ENCODE assay signal across 31 cellular contexts in genomic region chr21:25909341-25909740, GRCh38.
"Had no signal": no experiment of that assay in that cellular context is flagged by ENCODE, and none has a peak within 500 bp of the region (broad histone marks: within the 10 kb centered on the region; RNA-seq: fewer than 3 reads in every experiment).

No MANE protein-coding gene starts in this region.

- H3K27ac ChIP-seq: cardiac muscle cell, KMS-11, Peyer's patch, SJSA1 had no signal

- H3K27me3 ChIP-seq: cardiac muscle cell, Peyer's patch, SJSA1 had no signal

- ATAC-seq: activated CD4-positive, alpha-beta T cell treated with anti-CD3 and anti-CD28 coated beads for 36 hours; activated CD4-positive, CD25-positive, alpha-beta regulatory T cell treated with anti-CD3 and anti-CD28 coated beads, Interleukin-2, amount 50 U/mL, for 24 hours; activated CD8-positive, alpha-beta memory T cell treated with anti-CD3 and anti-CD28 coated beads, Interleukin-2, amount 10 ng/mL, durations not matched to agents 7 days and 5 days; PC-3; WTC11 had no signal

- H3K4me3 ChIP-seq: cardiac muscle cell, Peyer's patch, SJSA1 had no signal

- DNase-seq: activated CD4-positive, alpha-beta memory T cell treated with anti-CD3 and anti-CD28 coated beads, Interleukin-2, amount 10 ng/mL, durations not matched to agents 7 days and 5 days; activated CD4-positive, alpha-beta T cell treated with anti-CD3 and anti-CD28 coated beads for 36 hours; activated CD8-positive, alpha-beta memory T cell treated with anti-CD3 and anti-CD28 coated beads for 24 hours; activated CD8-positive, alpha-beta memory T cell treated with anti-CD3 and anti-CD28 coated beads, Interleukin-2, amount 10 ng/mL, durations not matched to agents 7 days and 5 days; activated CD8-positive, alpha-beta memory T cell treated with anti-CD3 and anti-CD28 coated beads, Interleukin-2, amount 50 U/mL, for 48 hours; activated effector memory CD4-positive, alpha-beta T cell treated with Interleukin-2 at 50 U/mL for 16 hours; activated naive CD4-positive, alpha-beta T cell treated with anti-CD3 and anti-CD28 coated beads, Interleukin-2, amount 50 U/mL, for 16 hours; activated naive CD8-positive, alpha-beta T cell treated with anti-CD3 and anti-CD28 coated beads for 36 hours; activated T-cell treated with anti-CD3 and anti-CD28 coated beads, Interleukin-2, amount 50 U/mL, for 48 hours; amniotic stem cell; aorta; MM.1S; MV-4-11; NCI-H1105; NCI-H1417 treated with DMSO at 0.1 percent for 48 hours; NCI-H187 treated with DMSO at 0.1 percent for 48 hours; NCI-H2081; NCI-H524; NCI-H69; NCI-H82; NK-92 treated with Interleukin-12 subunit alpha and Interleukin-12 subunit beta, amount 100 ng/mL, for 24 hours; PC-3; Peyer's patch; RPMI8226; SHP77 treated with DMSO at 0.1 percent for 48 hours; SK-N-SH had no signal
